15 cellular contexts compared by ENCODE assay signal in genomic region chr20:4989570-4989969, GRCh38. TPM values are rescaled to one million over a fixed set of nuclear protein-coding genes. Genes with fewer than 3 reads are reported as not detected.
DNase-seq lines count a peak whose midpoint lies in the region; ATAC-seq and FAIRE-seq lines count a peak whose summit lies in the region.
"Had no signal": no experiment of that assay in that cellular context is flagged by ENCODE, and none has a peak within 500 bp of the region (broad histone marks: within the 10 kb centered on the region; RNA-seq: fewer than 3 reads in every experiment).

No MANE protein-coding gene starts in this region.

- peak overlapping the region; percentile 88 for H3K27ac Mint-ChIP-seq in activated T-helper 1 cell treated with anti-CD3 and anti-CD28 coated beads, Interleukin-12 subunit alpha, Interleukin-12 subunit beta, Interleukin-2, Interleukin-4 antibody, amounts not matched to agents 30 ng/mL and 10 ng/mL and 1 ng/mL, durations not matched to agents 14 hours and 24 hours and 36 hours

- peaks cover 19% of the 10 kb centered on the region for H3K4me1 Mint-ChIP-seq in activated T-helper 1 cell treated with anti-CD3 and anti-CD28 coated beads, Interleukin-12 subunit alpha, Interleukin-12 subunit beta, Interleukin-2, Interleukin-4 antibody, amounts not matched to agents 30 ng/mL and 10 ng/mL and 1 ng/mL, durations not matched to agents 14 hours and 24 hours and 36 hours (ENCODE audit: low read depth)

- peaks cover 11% of the 10 kb centered on the region for H3K36me3 Mint-ChIP-seq in activated T-helper 1 cell treated with anti-CD3 and anti-CD28 coated beads, Interleukin-12 subunit alpha, Interleukin-12 subunit beta, Interleukin-2, Interleukin-4 antibody, amounts not matched to agents 30 ng/mL and 10 ng/mL and 1 ng/mL, durations not matched to agents 14 hours and 24 hours and 36 hours (ENCODE audit: low read depth)

- H3K27me3 Mint-ChIP-seq in activated T-helper 1 cell treated with anti-CD3 and anti-CD28 coated beads, Interleukin-12 subunit alpha, Interleukin-12 subunit beta, Interleukin-2, Interleukin-4 antibody, amounts not matched to agents 30 ng/mL and 10 ng/mL and 1 ng/mL, durations not matched to agents 14 hours and 24 hours and 36 hours (ENCODE audit: insufficient read depth), result no peaks in the 10 kb centered on the region

- no peaks in the 10 kb centered on the region for H3K9me3 Mint-ChIP-seq in activated T-helper 1 cell treated with anti-CD3 and anti-CD28 coated beads, Interleukin-12 subunit alpha, Interleukin-12 subunit beta, Interleukin-2, Interleukin-4 antibody, amounts not matched to agents 30 ng/mL and 10 ng/mL and 1 ng/mL, durations not matched to agents 14 hours and 24 hours and 36 hours

- DNase-seq in stimulated activated CD4-positive, alpha-beta T cell treated with anti-CD3 and anti-CD28 coated beads, Interleukin-15, amount 100 ng/mL, for 24 hours, result peak; percentile 58
- no peak for DNase-seq in stimulated activated CD4-positive, alpha-beta T cell treated with anti-CD3 and anti-CD28 coated beads, Interleukin-12 subunit alpha, Interleukin-12 subunit beta, amount 100 ng/mL, for 4 hours
- no peak for DNase-seq in activated T-helper 1 cell treated with anti-CD3 and anti-CD28 coated beads, Interleukin-12 subunit alpha, Interleukin-12 subunit beta, Interleukin-2, Interleukin-4 antibody, amounts not matched to agents 30 ng/mL and 10 ng/mL and 1 ng/mL, durations not matched to agents 14 hours and 24 hours and 36 hours (ENCODE audit: low spot score)
- DNase-seq in kidney glomerular epithelial cell (lab: John Stamatoyannopoulos, UW), result no peak
- DNase-seq in NCI-H128 (lab: John Stamatoyannopoulos, UW; ENCODE audit: unreplicated experiment), result no peak
- DNase-seq in RCC 7860 (ENCODE audit: low spot score), result no peak
- DNase-seq: dermis blood vessel endothelial cell, DMS 273 treated with DMSO at 0.1 percent for 48 hours, left cardiac atrium, NCI-H1092 treated with DMSO at 0.1 percent for 48 hours, NCI-H2171 treated with DMSO at 0.1 percent for 48 hours, small intestine had no signal

- peak overlapping the region; percentile 60 for H3K4me3 Mint-ChIP-seq in activated T-helper 1 cell treated with anti-CD3 and anti-CD28 coated beads, Interleukin-12 subunit alpha, Interleukin-12 subunit beta, Interleukin-2, Interleukin-4 antibody, amounts not matched to agents 30 ng/mL and 10 ng/mL and 1 ng/mL, durations not matched to agents 14 hours and 24 hours and 36 hours

- no peak for FAIRE-seq in RCC 7860 (lab: Jason Lieb, UNC)
- FAIRE-seq: small intestine, TTC549 had no signal

- intact Hi-C loops in activated T-helper 1 cell treated with anti-CD3 and anti-CD28 coated beads, Interleukin-12 subunit alpha, Interleukin-12 subunit beta, Interleukin-2, Interleukin-4 antibody, amounts not matched to agents 30 ng/mL and 10 ng/mL and 1 ng/mL, durations not matched to agents 14 hours and 24 hours and 36 hours (cut with micrococcal nuclease), result loop anchor here (1.0 kb wide), 2 partner anchors 12 to 16 kb away; partner anchors contain the start of gene SLC23A2

- peak; percentile 64 for ATAC-seq in HG03354 (IDR thresholded peaks at IDR 0.05; ENCODE audit: poor library complexity, severe bottlenecking, unreplicated experiment)
- ATAC-seq in GM18873 (IDR thresholded peaks at IDR 0.05; ENCODE audit: low FRiP score, unreplicated experiment), result no peak
- ATAC-seq: left cardiac atrium had no signal

RNA-seq across cellular contexts. Expression of gene SLC23A2, which starts 11.7 kb away (rescaled TPM):
- 28.5 and 31.5 TPM in 2 replicates for total RNA-seq in activated T-helper 1 cell treated with anti-CD3 and anti-CD28 coated beads, Interleukin-12 subunit alpha, Interleukin-12 subunit beta, Interleukin-2, Interleukin-4 antibody, amounts not matched to agents 30 ng/mL and 10 ng/mL and 1 ng/mL, durations not matched to agents 14 hours and 24 hours and 36 hours
